Comparison of ENCODE assay signal across 8 cellular contexts in the genomic region with DNA sequence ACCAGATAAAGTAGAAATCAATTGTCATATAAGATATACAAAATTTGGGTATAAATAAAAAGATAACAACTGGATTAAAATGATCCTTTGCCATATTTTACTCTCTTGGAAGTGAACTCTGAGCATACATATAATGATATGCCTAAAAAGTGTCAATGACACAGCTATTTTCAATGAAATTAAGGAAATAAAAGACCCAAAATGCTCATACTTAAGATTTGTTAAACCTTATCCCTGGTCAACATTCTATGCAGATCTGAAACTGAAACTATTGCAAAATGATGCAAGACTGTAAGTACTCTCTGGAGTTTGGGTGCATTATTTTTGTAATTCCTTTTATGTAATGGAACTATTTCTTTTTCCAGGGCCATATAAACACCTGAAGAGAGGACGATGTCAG.
DNase-seq lines count a peak whose midpoint lies in the region; ATAC-seq lines count a peak whose summit lies in the region.

No MANE protein-coding gene starts in this region.

- CTCF ChIA-PET in activated CD4-positive, alpha-beta memory T cell treated with anti-CD3 and anti-CD28 coated beads, Interleukin-2, amount 10 ng/mL, durations not matched to agents 7 days and 5 days (lab: Charles Lee), result interaction anchor here (2.5 to 3.8 kb wide), 3 partner anchors 204 to 263 kb away, joined by 10 to 20 read pairs (median 11); no protein-coding TSS in a partner anchor

- no peak for DNase-seq in stimulated activated naive CD8-positive, alpha-beta T cell treated with anti-CD3 and anti-CD28 coated beads, Interleukin-15, Interleukin-2, amounts not matched to agents 100 U/mL and 50 U/mL, for 24 hours
- no peak for DNase-seq in activated CD4-positive, alpha-beta memory T cell treated with anti-CD3 and anti-CD28 coated beads, Interleukin-2, amount 10 ng/mL, durations not matched to agents 7 days and 5 days
- DNase-seq in kidney tubule cell (ENCODE audit: low spot score), result peak; percentile 18
- DNase-seq in C1 segment of cervical spinal cord (lab: John Stamatoyannopoulos, UW), result no peak
- DNase-seq in iPS-NIHi7 (ENCODE audit: extremely low spot score), result no peak

- POLR2A ChIA-PET in activated CD4-positive, alpha-beta memory T cell treated with anti-CD3 and anti-CD28 coated beads, Interleukin-2, amount 10 ng/mL, durations not matched to agents 7 days and 5 days (lab: Charles Lee), result interaction anchor here (1.2 to 3.9 kb wide), 6 partner anchors 11 to 1854 kb away, joined by 4 to 20 read pairs (median 7); no protein-coding TSS in a partner anchor

- H3K9me3 Mint-ChIP-seq in stimulated activated naive CD8-positive, alpha-beta T cell treated with anti-CD3 and anti-CD28 coated beads, Interleukin-15, Interleukin-2, amounts not matched to agents 100 ng/mL and 50 ng/mL, for 24 hours, result no peaks in the 10 kb centered on the region
- H3K9me3 Mint-ChIP-seq in activated CD4-positive, alpha-beta memory T cell treated with anti-CD3 and anti-CD28 coated beads, Interleukin-2, amount 10 ng/mL, durations not matched to agents 7 days and 5 days, result no peaks in the 10 kb centered on the region

- H3K4me3 Mint-ChIP-seq in stimulated activated naive CD8-positive, alpha-beta T cell treated with anti-CD3 and anti-CD28 coated beads, Interleukin-15, Interleukin-2, amounts not matched to agents 100 ng/mL and 50 ng/mL, for 24 hours, result peak overlapping the region; percentile 56
- H3K4me3 Mint-ChIP-seq in activated CD4-positive, alpha-beta memory T cell treated with anti-CD3 and anti-CD28 coated beads, Interleukin-2, amount 10 ng/mL, durations not matched to agents 7 days and 5 days, result peak overlapping the region; percentile 67

- H3K27ac Mint-ChIP-seq in stimulated activated naive CD8-positive, alpha-beta T cell treated with anti-CD3 and anti-CD28 coated beads, Interleukin-15, Interleukin-2, amounts not matched to agents 100 ng/mL and 50 ng/mL, for 24 hours, result peak overlapping the region; percentile 88
- peak overlapping the region; percentile 93 for H3K27ac Mint-ChIP-seq in activated CD4-positive, alpha-beta memory T cell treated with anti-CD3 and anti-CD28 coated beads, Interleukin-2, amount 10 ng/mL, durations not matched to agents 7 days and 5 days

- H3K4me1 Mint-ChIP-seq in stimulated activated naive CD8-positive, alpha-beta T cell treated with anti-CD3 and anti-CD28 coated beads, Interleukin-15, Interleukin-2, amounts not matched to agents 100 ng/mL and 50 ng/mL, for 24 hours (ENCODE audit: low read depth), result peaks cover 31% of the 10 kb centered on the region
- H3K4me1 Mint-ChIP-seq in activated CD4-positive, alpha-beta memory T cell treated with anti-CD3 and anti-CD28 coated beads, Interleukin-2, amount 10 ng/mL, durations not matched to agents 7 days and 5 days, result peaks cover 36% of the 10 kb centered on the region

- ATAC-seq in stimulated activated naive CD8-positive, alpha-beta T cell treated with anti-CD3 and anti-CD28 coated beads, Interleukin-15, Interleukin-2, amounts not matched to agents 100 U/mL and 50 U/mL, for 24 hours, result no peak
- no peak for ATAC-seq in GM19328 (IDR thresholded peaks at IDR 0.05; ENCODE audit: unreplicated experiment)
- ATAC-seq in HG03108 (IDR thresholded peaks at IDR 0.05; ENCODE audit: unreplicated experiment), result no peak

- no peaks in the 10 kb centered on the region for H3K27me3 Mint-ChIP-seq in stimulated activated naive CD8-positive, alpha-beta T cell treated with anti-CD3 and anti-CD28 coated beads, Interleukin-15, Interleukin-2, amounts not matched to agents 100 ng/mL and 50 ng/mL, for 24 hours
- no peaks in the 10 kb centered on the region for H3K27me3 Mint-ChIP-seq in activated CD4-positive, alpha-beta memory T cell treated with anti-CD3 and anti-CD28 coated beads, Interleukin-2, amount 10 ng/mL, durations not matched to agents 7 days and 5 days

- H3K36me3 Mint-ChIP-seq in stimulated activated naive CD8-positive, alpha-beta T cell treated with anti-CD3 and anti-CD28 coated beads, Interleukin-15, Interleukin-2, amounts not matched to agents 100 ng/mL and 50 ng/mL, for 24 hours (ENCODE audit: low read depth), result no peaks in the 10 kb centered on the region
- H3K36me3 Mint-ChIP-seq in activated CD4-positive, alpha-beta memory T cell treated with anti-CD3 and anti-CD28 coated beads, Interleukin-2, amount 10 ng/mL, durations not matched to agents 7 days and 5 days (ENCODE audit: low read depth), result no peaks in the 10 kb centered on the region
